Comparison of ENCODE assay signal across 8 cellular contexts in the genomic region with DNA sequence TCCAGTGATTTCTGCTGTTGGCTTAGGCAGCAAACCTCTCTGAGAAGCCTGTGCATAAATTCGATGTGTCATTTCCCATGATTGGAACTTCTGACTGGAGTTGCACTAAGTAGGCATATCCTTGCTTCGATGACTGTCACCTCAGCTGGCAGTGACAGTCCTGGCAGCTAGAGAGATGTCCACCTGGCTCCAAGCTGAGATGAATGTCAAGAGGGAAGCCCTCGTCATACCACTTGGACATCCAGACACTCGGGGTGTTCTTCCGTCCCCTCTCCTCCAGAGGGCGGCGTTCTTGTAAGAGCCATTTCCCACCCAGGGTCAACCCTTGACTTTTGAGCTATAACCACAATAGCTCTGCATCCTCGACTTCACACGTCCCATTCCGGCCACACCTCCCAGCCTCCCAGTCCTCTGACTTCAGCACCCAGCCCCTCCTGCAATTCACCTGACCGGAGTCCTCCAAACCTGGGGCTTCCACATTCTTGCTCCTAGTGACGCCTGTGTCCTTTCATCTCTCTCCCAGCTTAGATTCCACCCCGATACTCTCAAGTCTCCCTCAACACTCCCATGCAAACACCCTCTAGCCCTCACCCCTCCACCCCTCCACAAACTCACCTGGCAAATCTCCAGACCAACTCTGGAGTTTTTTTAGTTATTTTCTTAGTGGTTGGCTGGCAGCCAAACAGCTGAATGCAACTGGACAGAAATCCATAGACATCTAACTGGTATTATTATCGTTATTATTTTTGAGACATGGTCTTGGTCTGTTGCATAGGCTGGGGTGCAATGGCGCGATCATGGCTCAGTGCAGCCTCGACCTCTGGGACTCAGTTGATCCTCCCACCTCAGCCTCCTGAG. TPM values are rescaled to one million over a fixed set of nuclear protein-coding genes. Genes with fewer than 3 reads are reported as not detected.
DNase-seq lines count a peak whose midpoint lies in the region; ATAC-seq and TF ChIP-seq lines count a peak whose summit lies in the region.

No MANE protein-coding gene starts in this region.

- no peak overlapping the region for H3K4me3 ChIP-seq in BJ (ENCODE audit: low read depth, low read length)

- TF ChIP-seq CTCF in BJ (IDR thresholded peaks at IDR 0.05; ENCODE audit: insufficient read depth, low read depth, low read length): peak; percentile 63
- TF ChIP-seq CTCF in GM13977 (IDR thresholded peaks at IDR 0.05; ENCODE audit: extremely low read depth, insufficient read depth, missing control alignments): peak; percentile 60

- DNase-seq in BJ (ENCODE audit: low read depth) (no peak), GM13977 (ENCODE audit: low spot score) (peak; percentile 77), NOMO-1 treated with dmso at 0.1 percent for 144 hours (lab: John Stamatoyannopoulos, UW; ENCODE audit: unreplicated experiment) (peak; percentile 25), islet precursor cell (peak; percentile 87), COLO829 (ENCODE audit: low spot score) (no peak)
- DNase-seq in activated T-helper 1 cell treated with anti-CD3 and anti-CD28 coated beads, Interleukin-12 subunit alpha, Interleukin-12 subunit beta, Interleukin-2, Interleukin-4 antibody, amounts not matched to agents 30 ng/mL and 10 ng/mL and 1 ng/mL, durations not matched to agents 14 hours and 24 hours and 36 hours (ENCODE audit: low spot score): no peak

- H3K27me3 ChIP-seq in BJ (ENCODE audit: control insufficient read depth, insufficient read depth, low read length): peaks cover 2% of the 10 kb centered on the region; the same call in 1 of the 2 replicates

- POLR2A ChIA-PET in BJ (lab: Charles Lee): no interaction called here

- H3K9me3 Mint-ChIP-seq in activated T-helper 1 cell treated with anti-CD3 and anti-CD28 coated beads, Interleukin-12 subunit alpha, Interleukin-12 subunit beta, Interleukin-2, Interleukin-4 antibody, amounts not matched to agents 30 ng/mL and 10 ng/mL and 1 ng/mL, durations not matched to agents 14 hours and 24 hours and 36 hours: peaks cover 10% of the 10 kb centered on the region

- CTCF ChIA-PET in BJ (lab: Yijun Ruan, JAX): interaction anchor here (0.6 to 3.9 kb wide), 18 partner anchors 8 to 1473 kb away, joined by 3 to 25 read pairs (median 4); no protein-coding TSS in a partner anchor

- H3K4me3 Mint-ChIP-seq in activated T-helper 1 cell treated with anti-CD3 and anti-CD28 coated beads, Interleukin-12 subunit alpha, Interleukin-12 subunit beta, Interleukin-2, Interleukin-4 antibody, amounts not matched to agents 30 ng/mL and 10 ng/mL and 1 ng/mL, durations not matched to agents 14 hours and 24 hours and 36 hours: peak overlapping the region; percentile 49

- H3K27ac Mint-ChIP-seq in activated T-helper 1 cell treated with anti-CD3 and anti-CD28 coated beads, Interleukin-12 subunit alpha, Interleukin-12 subunit beta, Interleukin-2, Interleukin-4 antibody, amounts not matched to agents 30 ng/mL and 10 ng/mL and 1 ng/mL, durations not matched to agents 14 hours and 24 hours and 36 hours: peak overlapping the region; percentile 74

- in situ Hi-C loops in GM13977 (cut with MboI; ENCODE audit: low pct_unique_long_range_greater_than_20kb, low sequenced_read_pairs, unreplicated experiment): no loop called here

- H3K27me3 Mint-ChIP-seq in activated T-helper 1 cell treated with anti-CD3 and anti-CD28 coated beads, Interleukin-12 subunit alpha, Interleukin-12 subunit beta, Interleukin-2, Interleukin-4 antibody, amounts not matched to agents 30 ng/mL and 10 ng/mL and 1 ng/mL, durations not matched to agents 14 hours and 24 hours and 36 hours (ENCODE audit: insufficient read depth): no peaks in the 10 kb centered on the region

- peaks cover 85% of the 10 kb centered on the region for H3K4me1 Mint-ChIP-seq in activated T-helper 1 cell treated with anti-CD3 and anti-CD28 coated beads, Interleukin-12 subunit alpha, Interleukin-12 subunit beta, Interleukin-2, Interleukin-4 antibody, amounts not matched to agents 30 ng/mL and 10 ng/mL and 1 ng/mL, durations not matched to agents 14 hours and 24 hours and 36 hours (ENCODE audit: low read depth)

- no peaks in the 10 kb centered on the region for H3K36me3 ChIP-seq in BJ (ENCODE audit: control insufficient read depth, insufficient read depth, low read length)

- intact Hi-C loops in activated T-helper 1 cell treated with anti-CD3 and anti-CD28 coated beads, Interleukin-12 subunit alpha, Interleukin-12 subunit beta, Interleukin-2, Interleukin-4 antibody, amounts not matched to agents 30 ng/mL and 10 ng/mL and 1 ng/mL, durations not matched to agents 14 hours and 24 hours and 36 hours (cut with micrococcal nuclease): loop anchor here (2.0 to 10.0 kb wide), 3 partner anchors 26 to 868 kb away; no protein-coding TSS in a partner anchor

- no peak for ATAC-seq in HG03159 (IDR thresholded peaks at IDR 0.05; ENCODE audit: unreplicated experiment)
- no peak for ATAC-seq in HG02970 (IDR thresholded peaks at IDR 0.05; ENCODE audit: low FRiP score, unreplicated experiment)

- peaks cover 56% of the 10 kb centered on the region for H3K36me3 Mint-ChIP-seq in activated T-helper 1 cell treated with anti-CD3 and anti-CD28 coated beads, Interleukin-12 subunit alpha, Interleukin-12 subunit beta, Interleukin-2, Interleukin-4 antibody, amounts not matched to agents 30 ng/mL and 10 ng/mL and 1 ng/mL, durations not matched to agents 14 hours and 24 hours and 36 hours (ENCODE audit: low read depth)

RNA-seq across cellular contexts. Expression of a gene that starts 17.4 kb away (rescaled TPM):
- not detected in 2 replicates for polyA plus RNA-seq in BJ (2011; rRNA removed)
- polyA minus RNA-seq in BJ (2011; rRNA and poly(A)+ RNA removed): not detected in 2 replicates
- 2.2 and 2.6 TPM in 2 replicates for total RNA-seq in activated T-helper 1 cell treated with anti-CD3 and anti-CD28 coated beads, Interleukin-12 subunit alpha, Interleukin-12 subunit beta, Interleukin-2, Interleukin-4 antibody, amounts not matched to agents 30 ng/mL and 10 ng/mL and 1 ng/mL, durations not matched to agents 14 hours and 24 hours and 36 hours

Comparison
In these comparisons a context has a peak if more than half of its experiments do, and no peak if none do; other contexts are left out.
1. DNase-seq: peak in GM13977 (single experiment), NOMO-1 treated with dmso at 0.1 percent for 144 hours (single experiment) and islet precursor cell (single experiment); none in BJ (single experiment), activated T-helper 1 cell treated with anti-CD3 and anti-CD28 coated beads, Interleukin-12 subunit alpha, Interleukin-12 subunit beta, Interleukin-2, Interleukin-4 antibody, amounts not matched to agents 30 ng/mL and 10 ng/mL and 1 ng/mL, durations not matched to agents 14 hours and 24 hours and 36 hours (single experiment) and COLO829 (single experiment).